ENCODE assay signal across 8 cellular contexts in the genomic region with DNA sequence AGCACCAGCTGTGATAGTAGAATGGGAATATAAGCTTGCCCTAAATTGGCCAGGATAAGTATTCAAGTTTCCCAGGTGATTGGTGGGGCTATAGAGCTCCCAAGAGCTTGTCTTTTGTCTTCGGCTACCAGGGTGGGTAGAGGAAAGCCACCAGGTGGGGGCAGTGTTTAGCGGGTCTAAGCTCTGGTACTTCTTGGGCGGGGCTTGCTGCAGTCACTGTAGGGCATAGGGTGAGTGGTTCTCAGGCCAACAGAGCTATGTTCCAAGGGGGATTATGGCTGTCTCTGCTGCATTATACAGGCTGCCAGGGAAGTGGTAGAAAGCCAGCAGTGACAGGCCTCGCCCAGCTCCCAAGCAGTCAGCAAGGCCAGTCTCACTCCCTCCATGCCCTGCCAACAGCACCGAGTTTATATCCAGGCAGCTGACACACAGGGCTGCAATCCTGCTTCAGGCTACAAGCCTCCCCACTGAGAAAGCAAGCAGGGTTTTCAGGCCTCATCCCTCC.
DNase-seq lines count a peak whose midpoint lies in the region; ATAC-seq and TF ChIP-seq lines count a peak whose summit lies in the region.

No MANE protein-coding gene starts in this region.

- H3K27me3 ChIP-seq in BJ (ENCODE audit: control insufficient read depth, insufficient read depth, low read length) (peaks cover 2% of the 10 kb centered on the region), RWPE2 (ENCODE audit: insufficient read depth, poor library complexity, severe bottlenecking) (no peaks in the 10 kb centered on the region)

- no peaks in the 10 kb centered on the region for H3K9me3 ChIP-seq in RWPE2 (ENCODE audit: severe bottlenecking)

- no peaks in the 10 kb centered on the region for H3K4me1 ChIP-seq in RWPE2 (ENCODE audit: insufficient read depth, poor library complexity, severe bottlenecking)

- no peaks in the 10 kb centered on the region for H3K36me3 ChIP-seq in BJ (ENCODE audit: control insufficient read depth, insufficient read depth, low read length)
- no peaks in the 10 kb centered on the region for H3K36me3 ChIP-seq in RWPE2 (ENCODE audit: low read depth)

- H3K27ac ChIP-seq in RWPE2 (ENCODE audit: poor library complexity, severe bottlenecking): no peak overlapping the region

- POLR2A ChIA-PET in BJ (lab: Charles Lee): no interaction called here

- TF ChIP-seq CTCF in BJ (IDR thresholded peaks at IDR 0.05; ENCODE audit: insufficient read depth, low read depth, low read length) (peak; percentile 64), RWPE2 (IDR thresholded peaks at IDR 0.05; ENCODE audit: poor library complexity, severe bottlenecking) (peak; percentile 23)

- ATAC-seq in GM18873 (IDR thresholded peaks at IDR 0.05; ENCODE audit: low FRiP score, unreplicated experiment) (peak; percentile 74), HG03342 (IDR thresholded peaks at IDR 0.05; ENCODE audit: unreplicated experiment) (peak; percentile 98), RWPE2 (ENCODE audit: low read depth) (peak; percentile 67), Right ventricle myocardium superior (ENCODE audit: poor library complexity) (peak; percentile 95), HG03521 (IDR thresholded peaks at IDR 0.05; ENCODE audit: unreplicated experiment) (no peak)

- DNase-seq in BJ (ENCODE audit: low read depth) (no peak), RWPE2 (ENCODE audit: low spot score) (no peak), Right ventricle myocardium superior (peak; percentile 76), retina (peak; percentile 9)
- peak; percentile 38 for DNase-seq in activated effector memory CD4-positive, alpha-beta T cell treated with Interleukin-2 at 50 U/mL for 16 hours

- H3K4me3 ChIP-seq in BJ (ENCODE audit: low read depth, low read length) (no peak overlapping the region), RWPE2 (ENCODE audit: severe bottlenecking) (no peak overlapping the region)

- CTCF ChIA-PET in BJ (lab: Yijun Ruan, JAX): interaction anchor here (0.5 to 7.2 kb wide), 17 partner anchors 10 to 144 kb away, joined by 3 to 116 read pairs (median 6); no protein-coding TSS in a partner anchor

- intact Hi-C loops in Right ventricle myocardium superior (cut with DNase I): no loop called here

Comparison
In these comparisons a context has a peak if more than half of its experiments do, and no peak if none do; other contexts are left out.
1. DNase-seq: peak in activated effector memory CD4-positive, alpha-beta T cell treated with Interleukin-2 at 50 U/mL for 16 hours (single experiment), Right ventricle myocardium superior (single experiment) and retina (single experiment); none in BJ (single experiment) and RWPE2 (single experiment).